11 cellular contexts compared by ENCODE assay signal in the genomic region with DNA sequence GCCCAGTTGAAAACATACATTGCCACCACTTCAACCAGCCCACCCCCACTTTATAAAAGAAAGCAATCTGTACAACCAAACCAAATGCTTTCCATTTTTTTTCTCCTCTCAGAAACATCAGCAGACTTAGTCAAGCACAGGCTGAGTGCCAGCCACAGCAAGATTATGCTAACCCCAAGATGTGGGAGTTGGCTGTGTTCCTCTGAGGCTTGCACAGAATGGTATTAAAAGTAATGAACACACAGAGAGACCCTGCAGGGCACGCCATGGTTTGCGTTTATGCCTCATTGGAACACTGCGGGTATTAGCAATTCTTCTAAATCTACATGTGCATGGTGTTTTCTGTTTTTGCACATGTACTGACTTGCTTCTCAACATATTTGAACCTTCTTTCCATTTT.
DNase-seq lines count a peak whose midpoint lies in the region; ATAC-seq and TF ChIP-seq lines count a peak whose summit lies in the region.
"Had no signal": no experiment of that assay in that cellular context is flagged by ENCODE, and none has a peak within 500 bp of the region (broad histone marks: within the 10 kb centered on the region; RNA-seq: fewer than 3 reads in every experiment).

No MANE protein-coding gene starts in this region.

- peak overlapping the region in 15 of 21 experiments; percentile 11 to 80 (median 62) for H3K27ac ChIP-seq in skin epidermis

- intact Hi-C loops in left ventricle myocardium superior (cut with micrococcal nuclease), result no loop called here

- H3K36me3 Mint-ChIP-seq in T-helper 2 cell treated with Interferon-gamma antibody and Interleukin-4, amounts not matched to agents 5 μg/mL and 100 μg/mL, for 36 hours (ENCODE audit: low read depth), result no peaks in the 10 kb centered on the region
- H3K36me3 Mint-ChIP-seq: activated naive CD4-positive, alpha-beta T cell treated with anti-CD3 and anti-CD28 coated beads, Interleukin-2, amount 50 U/mL, for 24 hours; natural killer cell treated with Interleukin-12 subunit alpha and Interleukin-12 subunit beta and Interleukin-15 and Interleukin-18, amount 100 ng/mL, for 72 hours had no signal

- in situ Hi-C loops in G401 (cut with HindIII; ENCODE audit: low sequenced_read_pairs) (no loop called here), astrocyte of the cerebellum (cut with HindIII; ENCODE audit: low sequenced_read_pairs) (no loop called here)

- no peaks in the 10 kb centered on the region for H3K9me3 Mint-ChIP-seq in T-helper 2 cell treated with Interferon-gamma antibody and Interleukin-4, amounts not matched to agents 5 μg/mL and 100 μg/mL, for 36 hours

- H3K27ac Mint-ChIP-seq in T-helper 2 cell treated with Interferon-gamma antibody and Interleukin-4, amounts not matched to agents 5 μg/mL and 100 μg/mL, for 36 hours, result no peak overlapping the region
- H3K27ac Mint-ChIP-seq: activated naive CD4-positive, alpha-beta T cell treated with anti-CD3 and anti-CD28 coated beads, Interleukin-2, amount 50 U/mL, for 24 hours; natural killer cell treated with Interleukin-12 subunit alpha and Interleukin-12 subunit beta and Interleukin-15 and Interleukin-18, amount 100 ng/mL, for 72 hours had no signal

- peak; percentile 31 for DNase-seq in G401 (ENCODE audit: low spot score)
- peak; percentile 99 for DNase-seq in astrocyte of the cerebellum (ENCODE audit: low read depth)
- peak; percentile 58 for DNase-seq in left ventricle myocardium superior
- no peak for DNase-seq in T-helper 2 cell treated with Interferon-gamma antibody and Interleukin-4, amounts not matched to agents 5 μg/mL and 100 μg/mL, for 36 hours (ENCODE audit: low spot score)
- no peak for DNase-seq in stimulated activated CD4-positive, alpha-beta T cell treated with anti-CD3 and anti-CD28 coated beads, Interleukin-4, amount 100 ng/mL, for 1 hour
- DNase-seq: KG1 had no signal

- TF ChIP-seq CTCF in astrocyte of the cerebellum (IDR thresholded peaks at IDR 0.05; ENCODE audit: low read depth, low read length, missing control alignments), result no peak

- H3K4me3 Mint-ChIP-seq in T-helper 2 cell treated with Interferon-gamma antibody and Interleukin-4, amounts not matched to agents 5 μg/mL and 100 μg/mL, for 36 hours, result no peak overlapping the region
- H3K4me3 Mint-ChIP-seq: activated naive CD4-positive, alpha-beta T cell treated with anti-CD3 and anti-CD28 coated beads, Interleukin-2, amount 50 U/mL, for 24 hours; natural killer cell treated with Interleukin-12 subunit alpha and Interleukin-12 subunit beta and Interleukin-15 and Interleukin-18, amount 100 ng/mL, for 72 hours had no signal

- no peaks in the 10 kb centered on the region for H3K4me1 Mint-ChIP-seq in T-helper 2 cell treated with Interferon-gamma antibody and Interleukin-4, amounts not matched to agents 5 μg/mL and 100 μg/mL, for 36 hours (ENCODE audit: low read depth)
- H3K4me1 Mint-ChIP-seq: activated naive CD4-positive, alpha-beta T cell treated with anti-CD3 and anti-CD28 coated beads, Interleukin-2, amount 50 U/mL, for 24 hours had no signal

- ATAC-seq in left ventricle myocardium superior, result peak; percentile 74
- ATAC-seq in GM21717 (IDR thresholded peaks at IDR 0.05; ENCODE audit: unreplicated experiment), result no peak
- ATAC-seq in HG03432 (IDR thresholded peaks at IDR 0.05; ENCODE audit: unreplicated experiment), result no peak
- ATAC-seq: natural killer cell treated with Interleukin-12 subunit alpha and Interleukin-12 subunit beta and Interleukin-15 and Interleukin-18, amount 100 ng/mL, for 72 hours had no signal

- H3K27me3 Mint-ChIP-seq in T-helper 2 cell treated with Interferon-gamma antibody and Interleukin-4, amounts not matched to agents 5 μg/mL and 100 μg/mL, for 36 hours (ENCODE audit: low read depth), result no peaks in the 10 kb centered on the region
- H3K27me3 Mint-ChIP-seq: activated naive CD4-positive, alpha-beta T cell treated with anti-CD3 and anti-CD28 coated beads, Interleukin-2, amount 50 U/mL, for 24 hours; natural killer cell treated with Interleukin-12 subunit alpha and Interleukin-12 subunit beta and Interleukin-15 and Interleukin-18, amount 100 ng/mL, for 72 hours had no signal

- H3K4me3 ChIP-seq in astrocyte of the cerebellum (ENCODE audit: low read depth, low read length), result no peak overlapping the region
- no peak overlapping the region for H3K4me3 ChIP-seq in skin epidermis

Comparison
In these comparisons a context has a peak if more than half of its experiments do, and no peak if none do; other contexts are left out.
1. DNase-seq: peak in G401 (single experiment), astrocyte of the cerebellum (single experiment) and left ventricle myocardium superior (single experiment); none in T-helper 2 cell treated with Interferon-gamma antibody and Interleukin-4, amounts not matched to agents 5 μg/mL and 100 μg/mL, for 36 hours (single experiment) and stimulated activated CD4-positive, alpha-beta T cell treated with anti-CD3 and anti-CD28 coated beads, Interleukin-4, amount 100 ng/mL, for 1 hour (single experiment).